Comparison of ENCODE assay signal across 26 cellular contexts in the genomic region with DNA sequence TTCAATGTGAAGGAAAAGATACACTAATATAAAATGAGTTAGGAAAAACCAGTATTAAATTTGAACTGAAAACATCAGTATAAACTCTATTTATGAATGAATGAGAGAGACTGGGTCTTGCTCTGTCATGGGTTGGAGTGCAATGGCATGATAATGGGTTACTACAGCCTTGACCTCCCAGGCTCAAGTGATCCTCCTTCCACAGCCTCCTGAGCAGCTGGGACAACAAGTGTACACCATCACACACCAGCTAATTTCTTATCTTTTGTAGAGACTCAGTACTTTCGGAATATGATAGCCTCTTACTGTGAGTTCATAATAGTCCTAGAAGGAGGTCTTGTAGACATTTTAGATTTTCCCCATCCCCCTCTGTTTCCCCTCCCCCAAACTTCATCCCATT. TPM values are rescaled to one million over a fixed set of nuclear protein-coding genes. Genes with fewer than 3 reads are reported as not detected.
"Had no signal": no experiment of that assay in that cellular context is flagged by ENCODE, and none has a peak within 500 bp of the region (broad histone marks: within the 10 kb centered on the region; RNA-seq: fewer than 3 reads in every experiment).

No MANE protein-coding gene starts in this region.

- H3K4me1 ChIP-seq: parathyroid adenoma, testis had no signal

- H3K27me3 ChIP-seq: esophagus muscularis mucosa, heart right ventricle, right atrium auricular region, testis, transverse colon, uterus had no signal

- DNase-seq: activated CD4-positive, alpha-beta T cell treated with anti-CD3 and anti-CD28 coated beads for 4 hours; activated CD4-positive, alpha-beta T cell treated with anti-CD3 and anti-CD28 coated beads, Interleukin-2, amount 50 U/mL, for 4 hours; activated gamma-delta T cell; activated naive CD4-positive, alpha-beta T cell treated with anti-CD3 and anti-CD28 coated beads, Interleukin-2, amount 10 ng/mL, durations not matched to agents 7 days and 5 days; activated naive CD8-positive, alpha-beta T cell treated with anti-CD3 and anti-CD28 coated beads, Interleukin-2, amount 50 U/mL, for 24 hours; activated T-cell treated with anti-CD3 and anti-CD28 coated beads for 4 hours; amygdala; caudate nucleus; foreskin melanocyte; heart right ventricle; midbrain; naive thymus-derived CD4-positive, alpha-beta T cell; nucleus accumbens; stimulated activated CD4-positive, alpha-beta T cell treated with anti-CD3 and anti-CD28 coated beads, Interleukin-2, amount 100 ng/mL, for 48 hours; stimulated activated naive CD8-positive, alpha-beta T cell treated with anti-CD3 and anti-CD28 coated beads, Interleukin-15, Interleukin-2, amounts not matched to agents 100 U/mL and 50 U/mL, for 24 hours; testis; transverse colon; uterus had no signal

- H3K27ac Mint-ChIP-seq: activated naive CD4-positive, alpha-beta T cell treated with anti-CD3 and anti-CD28 coated beads, Interleukin-2, amount 10 ng/mL, durations not matched to agents 7 days and 5 days; activated naive CD8-positive, alpha-beta T cell treated with anti-CD3 and anti-CD28 coated beads, Interleukin-2, amount 50 U/mL, for 24 hours; activated T-helper 1 cell treated with anti-CD3 and anti-CD28 coated beads, Interleukin-12 subunit alpha, Interleukin-12 subunit beta, Interleukin-2, Interleukin-4 antibody, amounts not matched to agents 30 ng/mL and 10 ng/mL and 1 ng/mL, durations not matched to agents 14 hours and 24 hours and 36 hours had no signal

- H3K4me3 ChIP-seq: esophagus muscularis mucosa, heart right ventricle, right atrium auricular region, testis, transverse colon, uterus had no signal

- H3K9me3 Mint-ChIP-seq: activated naive CD4-positive, alpha-beta T cell treated with anti-CD3 and anti-CD28 coated beads, Interleukin-2, amount 10 ng/mL, durations not matched to agents 7 days and 5 days; activated T-helper 1 cell treated with anti-CD3 and anti-CD28 coated beads, Interleukin-12 subunit alpha, Interleukin-12 subunit beta, Interleukin-2, Interleukin-4 antibody, amounts not matched to agents 30 ng/mL and 10 ng/mL and 1 ng/mL, durations not matched to agents 14 hours and 24 hours and 36 hours; naive thymus-derived CD4-positive, alpha-beta T cell; neural crest cell had no signal

- H3K9me3 ChIP-seq: esophagus muscularis mucosa, right atrium auricular region, testis, transverse colon, uterus had no signal

- H3K36me3 ChIP-seq: esophagus muscularis mucosa, heart right ventricle, right atrium auricular region, transverse colon, uterus had no signal

- H3K27ac ChIP-seq: esophagus muscularis mucosa, heart right ventricle, parathyroid adenoma, right atrium auricular region, testis, transverse colon, uterus had no signal

- H2AFZ ChIP-seq: parathyroid adenoma had no signal

- H3K27me3 Mint-ChIP-seq: activated naive CD4-positive, alpha-beta T cell treated with anti-CD3 and anti-CD28 coated beads, Interleukin-2, amount 10 ng/mL, durations not matched to agents 7 days and 5 days; activated naive CD8-positive, alpha-beta T cell treated with anti-CD3 and anti-CD28 coated beads, Interleukin-2, amount 50 U/mL, for 24 hours; naive thymus-derived CD4-positive, alpha-beta T cell had no signal

- H3K9ac ChIP-seq: parathyroid adenoma had no signal

- H3K4me3 Mint-ChIP-seq: activated naive CD4-positive, alpha-beta T cell treated with anti-CD3 and anti-CD28 coated beads, Interleukin-2, amount 10 ng/mL, durations not matched to agents 7 days and 5 days; activated naive CD8-positive, alpha-beta T cell treated with anti-CD3 and anti-CD28 coated beads, Interleukin-2, amount 50 U/mL, for 24 hours; activated T-helper 1 cell treated with anti-CD3 and anti-CD28 coated beads, Interleukin-12 subunit alpha, Interleukin-12 subunit beta, Interleukin-2, Interleukin-4 antibody, amounts not matched to agents 30 ng/mL and 10 ng/mL and 1 ng/mL, durations not matched to agents 14 hours and 24 hours and 36 hours; naive thymus-derived CD4-positive, alpha-beta T cell; neural crest cell had no signal

- ATAC-seq: activated naive CD8-positive, alpha-beta T cell treated with anti-CD3 and anti-CD28 coated beads, Interleukin-2, amount 50 U/mL, for 24 hours; heart right ventricle; naive thymus-derived CD4-positive, alpha-beta T cell; stimulated activated naive CD8-positive, alpha-beta T cell treated with anti-CD3 and anti-CD28 coated beads, Interleukin-15, Interleukin-2, amounts not matched to agents 100 U/mL and 50 U/mL, for 24 hours had no signal

RNA-seq across cellular contexts. Expression of gene PXT1, which starts 21.6 kb away (rescaled TPM):
- total RNA-seq: esophagus muscularis mucosa, glomerular endothelial cell, kidney epithelial cell, lower leg skin, uterus had no signal
- polyA plus RNA-seq: naive thymus-derived CD4-positive, alpha-beta T cell had no signal
